23 cellular contexts compared by ENCODE assay signal in the genomic region with DNA sequence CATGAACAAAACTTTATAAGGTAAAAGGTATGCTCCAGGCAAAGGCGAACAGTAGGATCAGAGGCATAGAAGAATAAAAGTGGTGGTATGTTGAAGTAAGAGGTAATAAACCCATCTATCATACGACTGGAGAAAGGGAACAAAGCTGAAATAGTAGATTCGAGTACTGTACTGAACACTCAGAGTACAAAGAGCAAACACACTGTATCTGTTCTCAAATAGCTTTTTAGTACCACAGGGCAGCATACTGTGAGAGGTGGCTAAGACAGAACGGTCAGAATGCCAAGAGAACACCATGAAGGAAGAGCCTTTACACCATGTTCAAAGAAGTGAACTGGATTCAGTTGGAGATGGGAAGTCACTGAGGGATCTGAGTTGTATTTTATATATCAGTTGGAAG.
"Had no signal": no experiment of that assay in that cellular context is flagged by ENCODE, and none has a peak within 500 bp of the region (broad histone marks: within the 10 kb centered on the region; RNA-seq: fewer than 3 reads in every experiment).

No MANE protein-coding gene starts in this region.

- H3K27ac ChIP-seq: left ventricle myocardium inferior, ovary, psoas muscle, right atrium auricular region, thoracic aorta, upper lobe of left lung had no signal

- H3K9me3 Mint-ChIP-seq: activated naive CD8-positive, alpha-beta T cell treated with anti-CD3 and anti-CD28 coated beads, Interleukin-2, amount 10 ng/mL, durations not matched to agents 7 days and 5 days; immature natural killer cell; mesothelial cell of epicardium; natural killer cell treated with Interleukin-12 subunit alpha and Interleukin-12 subunit beta and Interleukin-15 and Interleukin-18, amount 100 ng/mL, for 72 hours; T-cell had no signal

- H3K36me3 ChIP-seq: ovary had no signal

- H3K27ac Mint-ChIP-seq: activated naive CD8-positive, alpha-beta T cell treated with anti-CD3 and anti-CD28 coated beads, Interleukin-2, amount 10 ng/mL, durations not matched to agents 7 days and 5 days; mesothelial cell of epicardium; natural killer cell treated with Interleukin-12 subunit alpha and Interleukin-12 subunit beta and Interleukin-15 and Interleukin-18, amount 100 ng/mL, for 72 hours; T-cell had no signal

- DNase-seq: activated CD4-positive, alpha-beta T cell treated with anti-CD3 and anti-CD28 coated beads for 4 hours; activated CD4-positive, alpha-beta T cell treated with anti-CD3 and anti-CD28 coated beads, Interleukin-2, amount 50 U/mL, for 48 hours; activated CD4-positive, CD25-positive, alpha-beta regulatory T cell; activated gamma-delta T cell treated with Interleukin-2 at 50 U/mL for 16 hours; activated naive CD8-positive, alpha-beta T cell treated with anti-CD3 and anti-CD28 coated beads, Interleukin-2, amount 10 ng/mL, durations not matched to agents 7 days and 5 days; amniotic stem cell; cerebellar nuclear complex; cortex of kidney; erythroblast; foreskin fibroblast; immature natural killer cell; kidney glomerular epithelial cell; left ventricle myocardium inferior; ovary; psoas muscle; stimulated activated CD4-positive, alpha-beta T cell treated with anti-CD3 and anti-CD28 coated beads, Interleukin-4, amount 100 ng/mL, for 24 hours; stimulated activated naive CD4-positive, alpha-beta T cell treated with Interleukin-2 at 50 U/mL for 16 hours; T-cell; upper lobe of left lung had no signal

- H3K27me3 Mint-ChIP-seq: activated naive CD8-positive, alpha-beta T cell treated with anti-CD3 and anti-CD28 coated beads, Interleukin-2, amount 10 ng/mL, durations not matched to agents 7 days and 5 days; natural killer cell treated with Interleukin-12 subunit alpha and Interleukin-12 subunit beta and Interleukin-15 and Interleukin-18, amount 100 ng/mL, for 72 hours; T-cell had no signal

- H3K4me1 ChIP-seq: psoas muscle had no signal

- ATAC-seq: natural killer cell treated with Interleukin-12 subunit alpha and Interleukin-12 subunit beta and Interleukin-15 and Interleukin-18, amount 100 ng/mL, for 72 hours; T-cell had no signal

- H3K4me3 Mint-ChIP-seq: activated naive CD8-positive, alpha-beta T cell treated with anti-CD3 and anti-CD28 coated beads, Interleukin-2, amount 10 ng/mL, durations not matched to agents 7 days and 5 days; immature natural killer cell; mesothelial cell of epicardium; natural killer cell treated with Interleukin-12 subunit alpha and Interleukin-12 subunit beta and Interleukin-15 and Interleukin-18, amount 100 ng/mL, for 72 hours; T-cell had no signal

- H3K9me3 ChIP-seq: left ventricle myocardium inferior, ovary, psoas muscle, right atrium auricular region, thoracic aorta, upper lobe of left lung had no signal

- H3K27me3 ChIP-seq: ovary, right atrium auricular region, upper lobe of left lung had no signal

- H3K4me3 ChIP-seq: left ventricle myocardium inferior, ovary, psoas muscle, right atrium auricular region, thoracic aorta, upper lobe of left lung had no signal
